Comparison of ENCODE assay signal across 9 cellular contexts in the genomic region with DNA sequence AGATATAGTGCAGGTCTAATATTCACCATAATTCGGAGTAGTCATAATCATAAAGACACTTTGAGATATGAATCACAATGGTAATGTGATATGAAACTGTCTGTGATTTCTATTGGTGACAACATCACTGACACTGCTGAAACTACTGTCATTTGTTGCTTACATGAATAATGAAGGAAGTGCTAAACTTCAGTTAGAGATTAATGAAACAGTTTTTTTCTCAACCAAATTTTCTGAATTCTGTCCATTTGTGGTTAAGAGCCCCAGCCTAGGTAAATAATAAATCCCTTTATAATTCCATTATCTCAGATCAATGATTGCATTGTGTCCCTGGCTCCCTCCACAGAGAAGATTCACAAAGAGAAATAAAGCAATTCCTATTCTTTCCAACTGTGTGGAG.
DNase-seq lines count a peak whose midpoint lies in the region; ATAC-seq and TF ChIP-seq lines count a peak whose summit lies in the region.
"Had no signal": no experiment of that assay in that cellular context is flagged by ENCODE, and none has a peak within 500 bp of the region (broad histone marks: within the 10 kb centered on the region; RNA-seq: fewer than 3 reads in every experiment).

No MANE protein-coding gene starts in this region.

- no peak overlapping the region for H3K9ac ChIP-seq in mammary epithelial cell (ENCODE audit: insufficient read depth, low read length)

- H3K27ac ChIP-seq in breast epithelium: peak overlapping the region; percentile 54 to 67
- no peak overlapping the region for H3K27ac ChIP-seq in mammary epithelial cell (ENCODE audit: insufficient read depth, low read depth, low read length)

- BruUV-seq in mammary epithelial cell (replicated peaks; lab: Mats Ljungman, UMichigan): no TSS peak

- in situ Hi-C loops in mammary epithelial cell (cut with MboI; ENCODE audit: low sequenced_read_pairs in 2 of 2): no loop called here

- no peaks in the 10 kb centered on the region for H3K36me3 ChIP-seq in breast epithelium
- no peaks in the 10 kb centered on the region for H3K36me3 ChIP-seq in mammary epithelial cell (ENCODE audit: insufficient read depth, low read length)

- peak overlapping the region; percentile 85 to 86 for H3K27ac Mint-ChIP-seq in T-cell
- no peak overlapping the region for H3K27ac Mint-ChIP-seq in nephron progenitor cell

- H3K4me3 ChIP-seq in breast epithelium: no peak overlapping the region
- no peak overlapping the region for H3K4me3 ChIP-seq in mammary epithelial cell (replicated peaks in 1 of 3; ENCODE audit: insufficient read depth in 1 of 3, low read depth in 2 of 3, low read length in 3 of 3)

- ATAC-seq in HG02840 (IDR thresholded peaks at IDR 0.05; ENCODE audit: low FRiP score, unreplicated experiment) (peak; percentile 73), T-cell (replicated peaks in 1 of 4) (peak in 2 of 4 experiments; percentile 22 to 34)

- DNase-seq in breast epithelium (ENCODE audit: low spot score in 2 of 2) (no peak), mammary epithelial cell (no peak), T-cell (no peak), NAMALWA (ENCODE audit: low spot score) (no peak), NCI-H2107 (lab: John Stamatoyannopoulos, UW) (no peak), superior temporal gyrus (ENCODE audit: extremely low spot score) (no peak), nephron progenitor cell (no peak)
- DNase-seq: mesenchymal stem cell had no signal

- H3K9me3 Mint-ChIP-seq in T-cell: no peaks in the 10 kb centered on the region
- no peaks in the 10 kb centered on the region for H3K9me3 Mint-ChIP-seq in nephron progenitor cell

- H2AFZ ChIP-seq in mammary epithelial cell (ENCODE audit: low read depth, low read length): no peak overlapping the region

- H3K4me1 Mint-ChIP-seq in T-cell (peaks cover 71 to 79% (median 77%) of the 10 kb centered on the region in 3 donors), nephron progenitor cell (peaks cover 25% of the 10 kb centered on the region)

- H3K27me3 ChIP-seq in breast epithelium: no peaks in the 10 kb centered on the region
- H3K27me3 ChIP-seq in mammary epithelial cell (ENCODE audit: insufficient read depth, low read length): no peaks in the 10 kb centered on the region

- TF ChIP-seq POLR2A in breast epithelium (IDR thresholded peaks at IDR 0.05): no peak

- CTCF ChIA-PET in mammary epithelial cell (lab: Charles Lee; ENCODE audit: low non-redundant PET): interaction anchor here (0.6 kb wide), 1 partner anchor 575 kb away, joined by 3 read pairs; no protein-coding TSS in a partner anchor
- CTCF ChIA-PET in T-cell (lab: Charles Lee): interaction anchor here (0.6 to 1.3 kb wide), 2 partner anchors 14 to 35 kb away, joined by 3 to 4 read pairs; no protein-coding TSS in a partner anchor

- 42% methylated on average over 1 of the region's 1 CpG for WGBS in mammary epithelial cell (ENCODE audit: low coverage, missing lambda C conversion rate)

- H3K36me3 Mint-ChIP-seq in T-cell (peaks cover 18% of the 10 kb centered on the region), nephron progenitor cell (ENCODE audit: low read depth) (peaks cover 3% of the 10 kb centered on the region)

- no peaks in the 10 kb centered on the region for H4K20me1 ChIP-seq in mammary epithelial cell (ENCODE audit: insufficient read depth, low read length)

- dilution Hi-C loops in mammary epithelial cell (cut with HindIII; ENCODE audit: low sequenced_read_pairs): no loop called here

- H3K4me1 ChIP-seq in breast epithelium (no peaks in the 10 kb centered on the region), mammary epithelial cell (ENCODE audit: insufficient read depth, low read length) (peaks cover 6% of the 10 kb centered on the region)

- H3K9me3 ChIP-seq in breast epithelium: no peaks in the 10 kb centered on the region
- no peaks in the 10 kb centered on the region for H3K9me3 ChIP-seq in mammary epithelial cell (replicated peaks; ENCODE audit: insufficient read depth, low read length)

- no peaks in the 10 kb centered on the region for H3K27me3 Mint-ChIP-seq in T-cell
- H3K27me3 Mint-ChIP-seq in nephron progenitor cell (ENCODE audit: low read depth, poor library complexity): no peaks in the 10 kb centered on the region

- TF ChIP-seq CTCF in breast epithelium (IDR thresholded peaks at IDR 0.05) (no peak), mammary epithelial cell (conservative IDR thresholded peaks at IDR 0.05 in 1 of 2, IDR thresholded peaks at IDR 0.05 in 1 of 2; ENCODE audit: extremely low read depth in 1 of 2, insufficient read depth in 1 of 2, low read depth in 1 of 2, low read length in 2 of 2) (no peak), nephron progenitor cell (IDR thresholded peaks at IDR 0.05) (no peak)

- H3K4me2 ChIP-seq in mammary epithelial cell (ENCODE audit: insufficient read depth, low read depth, low read length): no peak overlapping the region

- H3K4me3 Mint-ChIP-seq in T-cell (peak overlapping the region in 1 of 3 donors; percentile 80), nephron progenitor cell (no peak overlapping the region)

- POLR2A ChIA-PET in T-cell (lab: Charles Lee): no interaction called here

- intact Hi-C loops in breast epithelium (cut with DNase I; ENCODE audit: low total_unique reads) (no loop called here), mammary epithelial cell (cut with micrococcal nuclease) (loop anchor here (5.0 kb wide), 1 partner anchor 130 kb away; no protein-coding TSS in a partner anchor)

- peaks cover 42% of the 10 kb centered on the region for H3K79me2 ChIP-seq in mammary epithelial cell (ENCODE audit: insufficient read depth, low read length)
